ENCODE assay signal across 1 cellular context in the genomic region with DNA sequence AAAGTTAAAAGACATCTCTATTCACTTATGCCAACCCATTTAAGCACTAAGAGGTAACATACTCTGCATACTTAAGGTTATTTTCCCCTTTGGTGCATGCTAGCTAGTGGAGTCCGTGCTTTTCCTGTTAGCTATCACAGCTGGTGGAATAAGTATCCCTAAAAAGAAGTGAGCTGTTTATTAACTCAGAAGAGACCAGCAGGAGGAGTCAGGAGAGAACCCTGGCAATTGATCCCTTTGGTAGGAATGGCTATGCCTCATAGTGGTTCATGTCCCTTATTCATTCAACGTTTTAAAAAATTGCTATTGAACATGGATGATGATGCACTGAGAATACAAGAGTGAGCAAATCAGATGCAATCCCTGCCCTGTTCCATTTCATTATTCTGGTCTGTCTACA.
A peak's percentile ranks its signal among the peaks of the same experiment; 100 is the strongest.
TF ChIP-seq lines count a peak whose summit lies in the region.

No MANE protein-coding gene starts in this region.

TF ChIP-seq in HepG2, 621 proteins besides CTCF, POLR2A, EP300 and RAD21:
- TF ChIP-seq POLR2AphosphoS2 (IDR thresholded peaks at IDR 0.05; ENCODE audit: low read depth, low read length), result no peak
- no peak for TF ChIP-seq ZNF841 (CRISPR knock-in tag; IDR thresholded peaks at IDR 0.05; ENCODE audit: borderline replicate concordance)
- peak; percentile 28; the same call in 1 of the 2 replicates for TF ChIP-seq STAG1 (CRISPR knock-in tag; IDR thresholded peaks at IDR 0.05)
- no peak for TF ChIP-seq ZNF879 (CRISPR knock-in tag; IDR thresholded peaks at IDR 0.05)
- TF ChIP-seq HHEX (CRISPR knock-in tag; IDR thresholded peaks at IDR 0.05), result no peak
- TF ChIP-seq YY1 (IDR thresholded peaks at IDR 0.05; ENCODE audit: insufficient read depth, insufficient replicate concordance, low read depth, low read length), result no peak
- TF ChIP-seq SMC3 (IDR thresholded peaks at IDR 0.05; ENCODE audit: low read length), result peak; percentile 40; the same call in 1 of the 2 replicates
- TF ChIP-seq MEIS1 (CRISPR knock-in tag; IDR thresholded peaks at IDR 0.05; ENCODE audit: borderline replicate concordance), result no peak
TF ChIP-seq in HepG2: peak in this region for 2.
